In genomic region chr12:100706029-100706428, GRCh38 we compare ENCODE assay signal across 10 cellular contexts.
DNase-seq lines count a peak whose midpoint lies in the region; ATAC-seq and TF ChIP-seq lines count a peak whose summit lies in the region.
"Had no signal": no experiment of that assay in that cellular context is flagged by ENCODE, and none has a peak within 500 bp of the region (broad histone marks: within the 10 kb centered on the region; RNA-seq: fewer than 3 reads in every experiment).

No MANE protein-coding gene starts in this region.

- DNase-seq in NCI-H345 (lab: John Stamatoyannopoulos, UW) (peak; percentile 79), epithelial cell of prostate (ENCODE audit: low read depth, low spot score) (peak; percentile 94), upper lobe of left lung (no peak), cerebellar cortex (ENCODE audit: low spot score) (no peak)
- no peak for DNase-seq in activated T-cell treated with anti-CD3 and anti-CD28 coated beads, Interleukin-2, amount 50 U/mL, for 24 hours
- DNase-seq: activated naive CD8-positive, alpha-beta T cell treated with anti-CD3 and anti-CD28 coated beads, Interleukin-2, amount 50 U/mL, for 24 hours; MV-4-11 had no signal

- H3K9me3 Mint-ChIP-seq in activated T-cell treated with anti-CD3 and anti-CD28 coated beads, Interleukin-2, amount 50 U/mL, for 24 hours, result no peaks in the 10 kb centered on the region
- H3K9me3 Mint-ChIP-seq: activated naive CD8-positive, alpha-beta T cell treated with anti-CD3 and anti-CD28 coated beads, Interleukin-2, amount 50 U/mL, for 24 hours had no signal

- H3K36me3 ChIP-seq in HEK293 (ENCODE audit: control insufficient read depth in 2 of 2, insufficient read depth in 1 of 2, low read length in 2 of 2) (no peaks in the 10 kb centered on the region), upper lobe of left lung (no peaks in the 10 kb centered on the region)

- WGBS in upper lobe of left lung, 2 donors, result 54 to 68% methylated on average over 3 of the region's 3 CpGs

- TF ChIP-seq CTCF in HEK293 (tag by site-specific recombination; IDR thresholded peaks at IDR 0.05) (no peak), upper lobe of left lung (IDR thresholded peaks at IDR 0.05) (no peak)

- CTCF ChIA-PET in HEK293 (lab: Yijun Ruan, JAX), result interaction anchor here (1.3 to 1.5 kb wide), 3 partner anchors 28 to 128 kb away, joined by 3 to 9 read pairs (median 4); no protein-coding TSS in a partner anchor

- H3K36me3 Mint-ChIP-seq in activated T-cell treated with anti-CD3 and anti-CD28 coated beads, Interleukin-2, amount 50 U/mL, for 24 hours (ENCODE audit: low read depth), result no peaks in the 10 kb centered on the region

- no peak overlapping the region for H3K4me3 Mint-ChIP-seq in activated T-cell treated with anti-CD3 and anti-CD28 coated beads, Interleukin-2, amount 50 U/mL, for 24 hours
- H3K4me3 Mint-ChIP-seq: activated naive CD8-positive, alpha-beta T cell treated with anti-CD3 and anti-CD28 coated beads, Interleukin-2, amount 50 U/mL, for 24 hours had no signal

- no peaks in the 10 kb centered on the region for H3K9me3 ChIP-seq in HEK293 (ENCODE audit: control insufficient read depth, insufficient read depth, low read depth, low read length)
- H3K9me3 ChIP-seq in upper lobe of left lung, result no peaks in the 10 kb centered on the region

- no peak overlapping the region for H3K27ac ChIP-seq in HEK293 (ENCODE audit: extremely low read depth, low read depth, low read length)
- peak overlapping the region; percentile 45 for H3K27ac ChIP-seq in epithelial cell of prostate
- H3K27ac ChIP-seq in upper lobe of left lung, result no peak overlapping the region
- H3K27ac ChIP-seq: parathyroid adenoma had no signal

- POLR2A ChIA-PET in HEK293 (lab: Yijun Ruan, JAX), result no interaction called here

- no peak overlapping the region for H3K27ac Mint-ChIP-seq in activated T-cell treated with anti-CD3 and anti-CD28 coated beads, Interleukin-2, amount 50 U/mL, for 24 hours
- H3K27ac Mint-ChIP-seq: activated naive CD8-positive, alpha-beta T cell treated with anti-CD3 and anti-CD28 coated beads, Interleukin-2, amount 50 U/mL, for 24 hours had no signal

- no peak for TF ChIP-seq POLR2A in upper lobe of left lung (IDR thresholded peaks at IDR 0.05)

- no peaks in the 10 kb centered on the region for H3K27me3 ChIP-seq in upper lobe of left lung

- peaks cover 4% of the 10 kb centered on the region for H3K27me3 Mint-ChIP-seq in activated T-cell treated with anti-CD3 and anti-CD28 coated beads, Interleukin-2, amount 50 U/mL, for 24 hours

- H3K4me1 ChIP-seq in HEK293 (ENCODE audit: control insufficient read depth, insufficient read depth, low read length), result no peaks in the 10 kb centered on the region
- H3K4me1 ChIP-seq in upper lobe of left lung, result no peaks in the 10 kb centered on the region
- H3K4me1 ChIP-seq: parathyroid adenoma had no signal

- TF ChIP-seq EP300 in upper lobe of left lung (IDR thresholded peaks at IDR 0.05), result no peak

- no peaks in the 10 kb centered on the region for H3K4me1 Mint-ChIP-seq in activated T-cell treated with anti-CD3 and anti-CD28 coated beads, Interleukin-2, amount 50 U/mL, for 24 hours (ENCODE audit: low read depth)
- H3K4me1 Mint-ChIP-seq: activated naive CD8-positive, alpha-beta T cell treated with anti-CD3 and anti-CD28 coated beads, Interleukin-2, amount 50 U/mL, for 24 hours had no signal

- ATAC-seq in upper lobe of left lung (ENCODE audit: low FRiP score in 2 of 2) (peak; percentile 38 to 63), HG03469 (IDR thresholded peaks at IDR 0.05; ENCODE audit: unreplicated experiment) (no peak)
- ATAC-seq: activated naive CD8-positive, alpha-beta T cell treated with anti-CD3 and anti-CD28 coated beads, Interleukin-2, amount 50 U/mL, for 24 hours had no signal

- H3K4me3 ChIP-seq in HEK293 (ENCODE audit: low read depth, low read length), result no peak overlapping the region
- H3K4me3 ChIP-seq in upper lobe of left lung, result no peak overlapping the region

TF ChIP-seq in HEK293, 187 proteins besides CTCF, POLR2A, EP300 and RAD21:
- 0 out of 2 replicates have a peak, but pooled peaks have one; percentile 18 for TF ChIP-seq TRIM28 (IDR thresholded peaks at IDR 0.05; ENCODE audit: borderline replicate concordance, low read length)
- peak; percentile 41 for TF ChIP-seq ZBTB20 (tag by site-specific recombination; IDR thresholded peaks at IDR 0.05)
- TF ChIP-seq IKZF3 (tag by site-specific recombination; IDR thresholded peaks at IDR 0.05), result no peak

Comparison
In these comparisons a context has a peak if more than half of its experiments do, and no peak if none do; other contexts are left out.
1. DNase-seq: peak in NCI-H345 (single experiment) and epithelial cell of prostate (single experiment); none in upper lobe of left lung (0 of 2), activated T-cell treated with anti-CD3 and anti-CD28 coated beads, Interleukin-2, amount 50 U/mL, for 24 hours (single experiment) and cerebellar cortex (single experiment).